2 cellular contexts compared by ENCODE assay signal in the genomic region with DNA sequence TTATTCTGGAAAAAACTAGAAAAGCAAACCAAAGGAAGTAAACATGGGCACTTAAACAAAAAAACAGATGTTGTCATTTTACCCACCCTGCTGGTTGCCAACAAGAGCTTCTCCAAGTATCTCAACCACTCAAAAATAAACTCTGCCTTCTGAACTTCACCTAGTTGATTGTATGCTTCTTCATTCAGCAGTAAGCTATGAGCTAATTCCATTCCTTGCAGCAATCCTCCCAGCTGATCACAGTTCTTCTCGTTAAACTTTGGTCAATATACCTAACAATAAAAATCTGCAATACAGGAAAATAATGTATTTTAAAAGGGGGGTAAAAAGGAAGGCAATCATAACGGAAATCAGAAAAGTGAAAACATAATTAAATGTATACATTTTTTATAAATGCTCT.
TF ChIP-seq lines count a peak whose summit lies in the region.

No MANE protein-coding gene starts in this region.

TF ChIP-seq in HepG2, 621 proteins besides CTCF, POLR2A, EP300 and RAD21:
- no peak for TF ChIP-seq HIC2 (CRISPR knock-in tag; IDR thresholded peaks at IDR 0.05; ENCODE audit: low read depth)
- TF ChIP-seq KLF12 (CRISPR knock-in tag; IDR thresholded peaks at IDR 0.05; ENCODE audit: borderline replicate concordance), result 0 out of 2 replicates have a peak, but pooled peaks have one; percentile 27

TF ChIP-seq in H1, 55 proteins besides CTCF, POLR2A, EP300 and RAD21:
- no peak for TF ChIP-seq CHD7 (IDR thresholded peaks at IDR 0.05; ENCODE audit: insufficient replicate concordance, low read length)
- no peak for TF ChIP-seq CEBPB (IDR thresholded peaks at IDR 0.05; ENCODE audit: low read depth, low read length)
- TF ChIP-seq KDM1A (IDR thresholded peaks at IDR 0.05; ENCODE audit: borderline replicate concordance, low read length), result no peak
- no peak for TF ChIP-seq ASH2L (IDR thresholded peaks at IDR 0.05; ENCODE audit: low read length)
- no peak for TF ChIP-seq GTF2F1 (IDR thresholded peaks at IDR 0.05; ENCODE audit: borderline replicate concordance, low read depth, low read length)
- TF ChIP-seq E2F6 (IDR thresholded peaks at IDR 0.05), result no peak
- no peak for TF ChIP-seq BCL11A (IDR thresholded peaks at IDR 0.05; ENCODE audit: low read depth in 2 of 2, low read length in 2 of 2)
- TF ChIP-seq SIX5 (IDR thresholded peaks at IDR 0.05; ENCODE audit: low read depth, low read length), result no peak
- TF ChIP-seq HDAC2 (IDR thresholded peaks at IDR 0.05; ENCODE audit: borderline replicate concordance in 1 of 2, low read depth in 2 of 2, low read length in 2 of 2), result no peak
- TF ChIP-seq RNF2 (IDR thresholded peaks at IDR 0.05; ENCODE audit: borderline replicate concordance, low read depth, low read length, missing control alignments, poor library complexity, severe bottlenecking), result no peak
- TF ChIP-seq CREB1 (IDR thresholded peaks at IDR 0.05), result no peak
- TF ChIP-seq NANOG (IDR thresholded peaks at IDR 0.05; ENCODE audit: insufficient read depth, low read depth, low read length, poor library complexity, severe bottlenecking), result no peak
- TF ChIP-seq SP4 (IDR thresholded peaks at IDR 0.05; ENCODE audit: low read length), result no peak
- TF ChIP-seq EGR1 (IDR thresholded peaks at IDR 0.05; ENCODE audit: borderline replicate concordance, low read depth, low read length), result no peak
- no peak for TF ChIP-seq SAP30 (IDR thresholded peaks at IDR 0.05; ENCODE audit: insufficient read depth, insufficient replicate concordance, low read length)
- TF ChIP-seq HDAC6 (IDR thresholded peaks at IDR 0.05; ENCODE audit: low read depth, low read length), result no peak
- TF ChIP-seq SUZ12 (IDR thresholded peaks at IDR 0.05; ENCODE audit: low read length), result no peak
- TF ChIP-seq BACH1 (IDR thresholded peaks at IDR 0.05; ENCODE audit: low read length), result no peak
- TF ChIP-seq FOSL1 (IDR thresholded peaks at IDR 0.05; ENCODE audit: insufficient read depth, low read depth, low read length), result no peak
